Comparison of ENCODE assay signal across 10 cellular contexts in genomic region chr14:106277503-106277902, GRCh38.
DNase-seq lines count a peak whose midpoint lies in the region; ATAC-seq and TF ChIP-seq lines count a peak whose summit lies in the region.
"Had no signal": no experiment of that assay in that cellular context is flagged by ENCODE, and none has a peak within 500 bp of the region (broad histone marks: within the 10 kb centered on the region; RNA-seq: fewer than 3 reads in every experiment).

No MANE protein-coding gene starts in this region.

- no peaks in the 10 kb centered on the region for H3K9me2 ChIP-seq in SK-N-SH

- H4K20me1 ChIP-seq in SK-N-SH (ENCODE audit: insufficient read depth) = no peaks in the 10 kb centered on the region

- no peaks in the 10 kb centered on the region for H3K4me1 ChIP-seq in SK-N-SH (ENCODE audit: control insufficient read depth in 1 of 2, insufficient read depth in 2 of 2, low read depth in 1 of 2, low read length in 1 of 2)
- H3K4me1 ChIP-seq: gastrocnemius medialis had no signal

- H3K4me1 Mint-ChIP-seq in effector memory CD8-positive, alpha-beta T cell (ENCODE audit: low read depth in 2 of 2) = peaks cover 8 to 12% of the 10 kb centered on the region in 2 donors

- H3K9ac ChIP-seq in SK-N-SH = no peak overlapping the region

- WGBS in SK-N-SH (ENCODE audit: low lambda C conversion rate) = 5% methylated on average over 3 of the region's 3 CpGs

- peaks cover 4% of the 10 kb centered on the region; the same call in 1 of the 2 replicates for H3K27me3 ChIP-seq in SK-N-SH (ENCODE audit: insufficient read depth)
- H3K27me3 ChIP-seq: gastrocnemius medialis had no signal

- no peak overlapping the region for H3K27ac ChIP-seq in SK-N-SH (ENCODE audit: low read depth in 2 of 2, low read length in 1 of 2)
- H3K27ac ChIP-seq: gastrocnemius medialis had no signal

- no peaks in the 10 kb centered on the region for H3K9me3 ChIP-seq in SK-N-SH
- H3K9me3 ChIP-seq: gastrocnemius medialis had no signal

- no peaks in the 10 kb centered on the region for H3K9me3 Mint-ChIP-seq in effector memory CD8-positive, alpha-beta T cell

- no peak for TF ChIP-seq EP300 in SK-N-SH (IDR thresholded peaks at IDR 0.05; ENCODE audit: borderline replicate concordance in 1 of 2, low read depth in 1 of 2, low read length in 1 of 2)

- no peaks in the 10 kb centered on the region for H3K36me3 Mint-ChIP-seq in effector memory CD8-positive, alpha-beta T cell (ENCODE audit: insufficient read depth)

- no peak for TF ChIP-seq RAD21 in SK-N-SH (IDR thresholded peaks at IDR 0.05; ENCODE audit: low read length)

- H3K27ac Mint-ChIP-seq in effector memory CD8-positive, alpha-beta T cell = no peak overlapping the region

- ATAC-seq in effector memory CD8-positive, alpha-beta T cell (replicated peaks) = no peak
- ATAC-seq in GM18873 (IDR thresholded peaks at IDR 0.05; ENCODE audit: low FRiP score, unreplicated experiment) (no peak), HG02759 (IDR thresholded peaks at IDR 0.05; ENCODE audit: unreplicated experiment) (no peak)
- ATAC-seq: gastrocnemius medialis had no signal

- POLR2A ChIA-PET in SK-N-SH (lab: Yijun Ruan, JAX) = no interaction called here

- no peak overlapping the region for H3K4me2 ChIP-seq in SK-N-SH

- TF ChIP-seq CTCF in GM12872 (IDR thresholded peaks at IDR 0.05; ENCODE audit: insufficient read depth, low read depth, low read length) (peak; percentile 80), SK-N-SH (IDR thresholded peaks at IDR 0.05) (peak; percentile 66)

- no peaks in the 10 kb centered on the region for H3K36me3 ChIP-seq in SK-N-SH (replicated peaks in 1 of 2; ENCODE audit: control insufficient read depth in 1 of 2, insufficient read depth in 2 of 2, low read length in 1 of 2)
- H3K36me3 ChIP-seq: gastrocnemius medialis had no signal

- DNase-seq in ACHN (peak; percentile 22), SK-N-SH (peak; percentile 44), SIG-M5 (lab: John Stamatoyannopoulos, UW) (no peak), COR-L47 (lab: John Stamatoyannopoulos, UW) (no peak)
- DNase-seq in effector memory CD8-positive, alpha-beta T cell = peak in 2 of 3 experiments; percentile 12 to 14
- DNase-seq: gastrocnemius medialis, NCI-H524 treated with DMSO at 0.1 percent for 48 hours had no signal

- H2AFZ ChIP-seq in SK-N-SH (ENCODE audit: low read depth) = no peak overlapping the region

- peak overlapping the region in 1 of 2 donors; percentile 27 for H3K4me3 Mint-ChIP-seq in effector memory CD8-positive, alpha-beta T cell

- no peaks in the 10 kb centered on the region for H3K79me2 ChIP-seq in SK-N-SH (ENCODE audit: insufficient read depth)

- H3K4me3 ChIP-seq in SK-N-SH (ENCODE audit: low read depth in 2 of 2, low read length in 1 of 2) = no peak overlapping the region
- H3K4me3 ChIP-seq: gastrocnemius medialis had no signal

- H3K27me3 Mint-ChIP-seq in effector memory CD8-positive, alpha-beta T cell = peaks cover 0 to 69% of the 10 kb centered on the region in 2 donors

- no peaks in the 10 kb centered on the region for H3F3A ChIP-seq in SK-N-SH (replicated peaks; ENCODE audit: insufficient read depth)

- CTCF ChIA-PET in SK-N-SH (lab: Yijun Ruan, JAX) = interaction anchor here (0.9 to 3.4 kb wide), 7 partner anchors 9 to 97 kb away, joined by 3 to 25 read pairs (median 3); no protein-coding TSS in a partner anchor

- in situ Hi-C loops in ACHN (cut with HindIII; ENCODE audit: low pct_ligation_motif_present, low pct_unique_long_range_greater_than_20kb, low sequenced_read_pairs) = no loop called here

TF ChIP-seq in SK-N-SH, 30 proteins besides CTCF, POLR2A, EP300 and RAD21:
- TF ChIP-seq FOXJ3 (CRISPR knock-in tag; IDR thresholded peaks at IDR 0.05) (no peak), MEF2A (IDR thresholded peaks at IDR 0.05; ENCODE audit: borderline replicate concordance, low read depth) (no peak)

Comparison
In these comparisons a context has a peak if more than half of its experiments do, and no peak if none do; other contexts are left out.
1. DNase-seq: peak in ACHN (single experiment), SK-N-SH (single experiment) and effector memory CD8-positive, alpha-beta T cell (2 of 3); none in SIG-M5 (single experiment) and COR-L47 (single experiment).